In genomic region chr2:120780402-120780801, GRCh38 we compare ENCODE assay signal across 1 cellular context.
TF ChIP-seq lines count a peak whose summit lies in the region.

No MANE protein-coding gene starts in this region.

TF ChIP-seq in HCT116, 20 proteins besides CTCF, POLR2A, EP300 and RAD21 (continued from another document):
- TF ChIP-seq POLR2AphosphoS5 (IDR thresholded peaks at IDR 0.05; ENCODE audit: low read depth, low read length) (no peak), SP1 (IDR thresholded peaks at IDR 0.05; ENCODE audit: low read depth) (no peak)
